Comparison of ENCODE assay signal across 2 cellular contexts in the genomic region with DNA sequence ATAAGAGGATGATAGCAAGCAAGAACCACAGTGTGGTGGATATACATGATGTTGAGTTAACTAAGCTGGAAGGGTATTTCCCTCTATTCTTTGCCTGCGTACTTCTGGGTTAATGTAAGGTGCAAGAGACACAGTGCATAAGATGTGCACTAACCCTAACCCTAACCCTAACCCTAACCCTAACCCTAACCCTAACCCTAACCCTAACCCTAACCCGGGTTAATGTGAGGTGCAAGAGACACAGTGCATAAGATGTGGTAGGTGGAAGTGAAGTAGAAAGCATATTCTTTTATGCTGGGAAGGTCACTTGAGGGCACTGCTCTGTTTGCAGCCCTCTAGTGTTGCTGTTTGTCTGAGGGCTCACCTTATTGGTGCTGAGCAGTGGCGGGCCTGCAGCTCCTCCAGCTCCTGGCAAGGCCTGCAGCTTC.
TF ChIP-seq lines count a peak whose summit lies in the region.

No MANE protein-coding gene starts in this region.

TF ChIP-seq in GM12891, 5 proteins besides CTCF, POLR2A, EP300 and RAD21:
- TF ChIP-seq POU2F2 (IDR thresholded peaks at IDR 0.05; ENCODE audit: low read depth, low read length) (no peak), TAF1 (IDR thresholded peaks at IDR 0.05; ENCODE audit: low read depth, low read length) (no peak), SPI1 (IDR thresholded peaks at IDR 0.05; ENCODE audit: low read depth, low read length) (no peak), PAX5 (IDR thresholded peaks at IDR 0.05; ENCODE audit: insufficient read depth, low read length, severe bottlenecking) (no peak), POLR2AphosphoS5 (IDR thresholded peaks at IDR 0.05; ENCODE audit: low read depth, low read length) (no peak)

TF ChIP-seq in H1, 55 proteins besides CTCF, POLR2A, EP300 and RAD21:
- no peak for TF ChIP-seq BRCA1 (IDR thresholded peaks at IDR 0.05; ENCODE audit: low read depth, low read length)
- no peak for TF ChIP-seq JUND (IDR thresholded peaks at IDR 0.05; ENCODE audit: low read length)
- no peak for TF ChIP-seq EZH2 (IDR thresholded peaks at IDR 0.05; ENCODE audit: low read depth, low read length, severe bottlenecking)
- no peak for TF ChIP-seq TAF1 (IDR thresholded peaks at IDR 0.05; ENCODE audit: low read depth, low read length)
- no peak for TF ChIP-seq CBX5 (IDR thresholded peaks at IDR 0.05; ENCODE audit: low read depth, low read length)
- no peak for TF ChIP-seq SAP30 (IDR thresholded peaks at IDR 0.05; ENCODE audit: insufficient read depth, insufficient replicate concordance, low read length)
- TF ChIP-seq YY1 (IDR thresholded peaks at IDR 0.05; ENCODE audit: low read depth, low read length) = no peak
- no peak for TF ChIP-seq NANOG (IDR thresholded peaks at IDR 0.05; ENCODE audit: insufficient read depth, low read depth, low read length, poor library complexity, severe bottlenecking)
- no peak for TF ChIP-seq FOSL1 (IDR thresholded peaks at IDR 0.05; ENCODE audit: insufficient read depth, low read depth, low read length)
- no peak for TF ChIP-seq TCF12 (IDR thresholded peaks at IDR 0.05; ENCODE audit: low read depth, low read length)
- no peak for TF ChIP-seq ATF3 (IDR thresholded peaks at IDR 0.05; ENCODE audit: insufficient read depth, low read depth, low read length)
- no peak for TF ChIP-seq SIRT6 (IDR thresholded peaks at IDR 0.05; ENCODE audit: low read length)
- no peak for TF ChIP-seq SP1 (IDR thresholded peaks at IDR 0.05; ENCODE audit: low read depth, low read length)
- TF ChIP-seq TEAD4 (IDR thresholded peaks at IDR 0.05; ENCODE audit: low read depth, low read length) = no peak
- TF ChIP-seq POU5F1 (IDR thresholded peaks at IDR 0.05; ENCODE audit: low read depth, low read length) = no peak
- TF ChIP-seq GABPA (IDR thresholded peaks at IDR 0.05; ENCODE audit: borderline replicate concordance, insufficient read depth, low read length) = no peak
